ENCODE assay signal across 8 cellular contexts in genomic region chr14:92040431-92041040, GRCh38. TPM values are rescaled to one million over a fixed set of nuclear protein-coding genes. Genes with fewer than 3 reads are reported as not detected.
DNase-seq lines count a peak whose midpoint lies in the region; ATAC-seq and TF ChIP-seq lines count a peak whose summit lies in the region.

No MANE protein-coding gene starts in this region.

- peaks cover 4 to 43% of the 10 kb centered on the region in 2 experiments; a peak in 3 of 4 replicates for H3K79me1 ChIP-seq in IMR-90 (ENCODE audit: low read depth in 1 of 2, low read length in 2 of 2)

- peak overlapping the region; percentile 97 for H3K27ac Mint-ChIP-seq in dendritic cell treated with granulocyte-macrophage colony-stimulating factor and Interleukin-4, amounts not matched to agents 40 ng/mL and 50 ng/mL, for 4 days

- no peaks in the 10 kb centered on the region for H3K27me3 Mint-ChIP-seq in dendritic cell treated with granulocyte-macrophage colony-stimulating factor and Interleukin-4, amounts not matched to agents 40 ng/mL and 50 ng/mL, for 4 days

- H4K20me1 ChIP-seq in IMR-90 (ENCODE audit: insufficient read depth, low read length), result peaks cover 19% of the 10 kb centered on the region

- peak overlapping the region; percentile 99 for H2AFZ ChIP-seq in IMR-90 (replicated peaks; ENCODE audit: low read length, poor library complexity)

- H3K56ac ChIP-seq in IMR-90 (ENCODE audit: extremely low read depth, insufficient read depth, low read length), result peak overlapping the region; percentile 84

- ATAC-seq in GM18511 (IDR thresholded peaks at IDR 0.05; ENCODE audit: unreplicated experiment) (peak; percentile 22), IMR-90 (ENCODE audit: low read depth) (no peak), lower lobe of right lung (peak; percentile 57 to 62), HG02763 (IDR thresholded peaks at IDR 0.05; ENCODE audit: unreplicated experiment) (no peak)

- in situ Hi-C loops in IMR-90 (cut with MboI; ENCODE audit: low sequenced_read_pairs), result no loop called here

- peak overlapping the region; percentile 69 for H3K4ac ChIP-seq in IMR-90 (ENCODE audit: low read depth, low read length)

- H2AK5ac ChIP-seq in IMR-90 (ENCODE audit: low read depth, low read length), result peak overlapping the region; percentile 73

- H3K27ac ChIP-seq in IMR-90 (ENCODE audit: insufficient read depth, low read length), result peak overlapping the region; percentile 73
- H3K27ac ChIP-seq in SJCRH30, result peak overlapping the region; percentile 97
- H3K27ac ChIP-seq in lower lobe of right lung, result peak overlapping the region; percentile 99
- H3K27ac ChIP-seq in suprapubic skin, result peak overlapping the region; percentile 96

- H2BK5ac ChIP-seq in IMR-90 (ENCODE audit: low read depth, low read length, poor library complexity, severe bottlenecking), result peak overlapping the region; percentile 81

- DNase-seq in BJ (ENCODE audit: low read depth) (no peak), IMR-90 (peak; percentile 61), SJCRH30 (peak in 1 of 2 experiments; percentile 32), lower lobe of right lung (no peak), suprapubic skin (ENCODE audit: low spot score in 2 of 2) (no peak)

- peaks cover 3% of the 10 kb centered on the region; the same call in 1 of the 2 replicates for H3K9me1 ChIP-seq in IMR-90 (ENCODE audit: insufficient read depth, low read length)

- H3K9me3 Mint-ChIP-seq in dendritic cell treated with granulocyte-macrophage colony-stimulating factor and Interleukin-4, amounts not matched to agents 40 ng/mL and 50 ng/mL, for 4 days, result no peaks in the 10 kb centered on the region

- H3K9me3 ChIP-seq in IMR-90 (ENCODE audit: control insufficient read depth, insufficient read depth, low read length) (no peaks in the 10 kb centered on the region), SJCRH30 (replicated peaks) (no peaks in the 10 kb centered on the region), lower lobe of right lung (no peaks in the 10 kb centered on the region), suprapubic skin (no peaks in the 10 kb centered on the region)

- H2AK9ac ChIP-seq in IMR-90 (replicated peaks; ENCODE audit: low read depth, low read length, poor library complexity), result peak overlapping the region; percentile 95

- peak overlapping the region; percentile 93 for H3K14ac ChIP-seq in IMR-90 (replicated peaks; ENCODE audit: low read depth, low read length)

- no peak for TF ChIP-seq EP300 in suprapubic skin (IDR thresholded peaks at IDR 0.05)

- peak overlapping the region; percentile 88 to 93 for H4K8ac ChIP-seq in IMR-90 (ENCODE audit: low read depth in 2 of 2, low read length in 2 of 2)

- H3K36me3 ChIP-seq in BJ (ENCODE audit: control insufficient read depth, insufficient read depth, low read length) (no peaks in the 10 kb centered on the region; the same call in 1 of the 2 replicates), IMR-90 (ENCODE audit: control insufficient read depth, insufficient read depth, low read length) (peaks cover 2% of the 10 kb centered on the region; the same call in 1 of the 2 replicates), SJCRH30 (peaks cover 3% of the 10 kb centered on the region; the same call in 1 of the 2 replicates), lower lobe of right lung (peaks cover 5% of the 10 kb centered on the region), suprapubic skin (peaks cover 21% of the 10 kb centered on the region)

- peak overlapping the region; percentile 50; the same call in 1 of the 2 replicates for H3K18ac ChIP-seq in IMR-90 (ENCODE audit: low read depth, low read length)

- H3K4me3 ChIP-seq in BJ (ENCODE audit: low read depth, low read length) (peak overlapping the region; percentile 75), IMR-90 (ENCODE audit: insufficient read depth, low read depth, low read length) (peak overlapping the region; percentile 72), SJCRH30 (peak overlapping the region; percentile 75), lower lobe of right lung (peak overlapping the region; percentile 88), suprapubic skin (peak overlapping the region; percentile 88)

- TF ChIP-seq CTCF in BJ (IDR thresholded peaks at IDR 0.05; ENCODE audit: insufficient read depth, low read depth, low read length), result no peak
- no peak for TF ChIP-seq CTCF in IMR-90 (conservative IDR thresholded peaks at IDR 0.05; ENCODE audit: low read depth, low read length)
- TF ChIP-seq CTCF in lower lobe of right lung (IDR thresholded peaks at IDR 0.05), result no peak
- no peak for TF ChIP-seq CTCF in suprapubic skin (IDR thresholded peaks at IDR 0.05)

- H4K5ac ChIP-seq in IMR-90 (ENCODE audit: low read depth, low read length), result peak overlapping the region; percentile 88

- peaks cover 27% of the 10 kb centered on the region for H3K4me1 Mint-ChIP-seq in dendritic cell treated with granulocyte-macrophage colony-stimulating factor and Interleukin-4, amounts not matched to agents 40 ng/mL and 50 ng/mL, for 4 days (ENCODE audit: low read depth)

- H3K23ac ChIP-seq in IMR-90 (ENCODE audit: low read depth, low read length), result peak overlapping the region; percentile 91

- H3K4me2 ChIP-seq in IMR-90 (ENCODE audit: low read depth, low read length), result peak overlapping the region; percentile 98

- BruUV-seq in IMR-90 (replicated peaks; lab: Mats Ljungman, UMichigan), result no TSS peak

- H2BK120ac ChIP-seq in IMR-90 (ENCODE audit: low read depth, low read length), result peak overlapping the region; percentile 73

- H2BK20ac ChIP-seq in IMR-90 (ENCODE audit: low read depth, low read length), result no peak overlapping the region

- no peak for TF ChIP-seq POLR2A in IMR-90 (IDR thresholded peaks at IDR 0.05; ENCODE audit: low read depth, low read length)
- TF ChIP-seq POLR2A in suprapubic skin (IDR thresholded peaks at IDR 0.05), result no peak

- peak overlapping the region; percentile 73; the same call in 1 of the 2 replicates for H4K91ac ChIP-seq in IMR-90 (ENCODE audit: insufficient read depth, low read depth, low read length)

- WGBS in IMR-90 (ENCODE audit: extremely low coverage in 2 of 2, insufficient read length in 1 of 2), 2 experiments, result 0% methylated on average over 4 of the region's 13 CpGs; no CpG with 5 or more reads in 1 of the 2 experiments
- under 1% methylated on average over 13 of the region's 13 CpGs for WGBS in suprapubic skin

- dilution Hi-C loops in IMR-90 (cut with HindIII; ENCODE audit: low sequenced_read_pairs, unreplicated experiment), result no loop called here

- no peak for TF ChIP-seq RAD21 in IMR-90 (IDR thresholded peaks at IDR 0.05; ENCODE audit: low read length)

- intact Hi-C loops in IMR-90 (cut with micrococcal nuclease) (loop anchor here (2.0 kb wide), 1 partner anchor 66 kb away; the partner anchor contains the start of gene ATXN3), lower lobe of right lung (cut with DNase I) (no loop called here)
- intact Hi-C loops in dendritic cell treated with granulocyte-macrophage colony-stimulating factor and Interleukin-4, amounts not matched to agents 40 ng/mL and 50 ng/mL, for 4 days (cut with micrococcal nuclease), result loop anchor here (1.0 kb wide), 1 partner anchor 65 kb away; no protein-coding TSS in a partner anchor

- H3K4me3 Mint-ChIP-seq in dendritic cell treated with granulocyte-macrophage colony-stimulating factor and Interleukin-4, amounts not matched to agents 40 ng/mL and 50 ng/mL, for 4 days, result peak overlapping the region; percentile 91

- H3K4me1 ChIP-seq in IMR-90 (ENCODE audit: control insufficient read depth, insufficient read depth, low read length) (peaks cover 7% of the 10 kb centered on the region), SJCRH30 (no peaks in the 10 kb centered on the region; the same call in 1 of the 2 replicates), lower lobe of right lung (peaks cover 41% of the 10 kb centered on the region), suprapubic skin (peaks cover 35% of the 10 kb centered on the region)

- CTCF ChIA-PET in BJ (lab: Yijun Ruan, JAX), result interaction anchor here (0.7 to 1.5 kb wide), 2 partner anchors 66 to 294 kb away, joined by 3 to 6 read pairs; partner anchors contain the start of gene ATXN3
- CTCF ChIA-PET in IMR-90 (lab: Yijun Ruan, JAX), result interaction anchor here (0.6 to 0.8 kb wide), 2 partner anchors 44 to 432 kb away, joined by 3 read pairs; no protein-coding TSS in a partner anchor

- H3K27me3 ChIP-seq in BJ (ENCODE audit: control insufficient read depth, insufficient read depth, low read length), result no peaks in the 10 kb centered on the region
- no peaks in the 10 kb centered on the region for H3K27me3 ChIP-seq in IMR-90 (ENCODE audit: control insufficient read depth, insufficient read depth, low read length)
- no peaks in the 10 kb centered on the region for H3K27me3 ChIP-seq in SJCRH30
- H3K27me3 ChIP-seq in lower lobe of right lung (ENCODE audit: low read depth), result no peaks in the 10 kb centered on the region
- no peaks in the 10 kb centered on the region for H3K27me3 ChIP-seq in suprapubic skin

- peaks cover 23% of the 10 kb centered on the region for H3K36me3 Mint-ChIP-seq in dendritic cell treated with granulocyte-macrophage colony-stimulating factor and Interleukin-4, amounts not matched to agents 40 ng/mL and 50 ng/mL, for 4 days (ENCODE audit: low read depth)

- no peak overlapping the region; the same call in 2 of the 3 replicates for H2BK15ac ChIP-seq in IMR-90 (ENCODE audit: low read depth, low read length)

- peak overlapping the region; percentile 72 for H3K9ac ChIP-seq in IMR-90 (ENCODE audit: low read depth, low read length)

- POLR2A ChIA-PET in BJ (lab: Charles Lee), result interaction anchor here (0.5 to 1.6 kb wide), 5 partner anchors 34 to 1154 kb away, joined by 3 to 13 read pairs (median 6); partner anchors contain the start of gene ATXN3
- POLR2A ChIA-PET in IMR-90 (lab: Charles Lee; ENCODE audit: unreplicated experiment), result interaction anchor here (0.5 to 0.6 kb wide), 2 partner anchors 23 to 52 kb away, joined by 5 to 6 read pairs; no protein-coding TSS in a partner anchor

TF ChIP-seq in IMR-90, 13 proteins besides CTCF, POLR2A, EP300 and RAD21:
- TF ChIP-seq USF2 (IDR thresholded peaks at IDR 0.05; ENCODE audit: low read depth, low read length), result peak; percentile 50
- TF ChIP-seq MAZ (IDR thresholded peaks at IDR 0.05; ENCODE audit: borderline replicate concordance, low read depth, low read length), result no peak

RNA-seq across cellular contexts. Expression of gene TRIP11, which starts 0.7 kb away (rescaled TPM):
- polyA plus RNA-seq in BJ (2011; rRNA removed), result 14.7 and 20.2 TPM in 2 replicates
- polyA minus RNA-seq in BJ (2011; rRNA and poly(A)+ RNA removed), result 44.9 and 50.0 TPM in 2 replicates
- total RNA-seq in IMR-90 (2012; rRNA removed), result 53.0 and 83.5 TPM in 2 replicates
- 6.8 and 7.5 TPM in 2 replicates for polyA plus RNA-seq in IMR-90 (2012; rRNA removed)
- 2.0 TPM in 2 replicates for polyA plus RNA-seq in IMR-90 (2012; cell fraction: cytosol; rRNA removed)
- 0.98 and 5.6 TPM in 2 replicates for polyA plus RNA-seq in IMR-90 (2012; cell fraction: nucleus; rRNA removed; ENCODE audit: low replicate concordance)
- 15.7 and 18.8 TPM in 2 replicates for total RNA-seq in SJCRH30 (2014; rRNA removed; shearing (Covaris generic))
- total RNA-seq in lower lobe of right lung, result 62.6 TPM
- total RNA-seq in suprapubic skin, result 10 to 100 TPM; 23.3 to 59.1 (median 36.9) TPM

Comparison
In these comparisons a context has a peak if more than half of its experiments do, and no peak if none do; other contexts are left out.
1. ATAC-seq: peak in GM18511 (single experiment) and lower lobe of right lung (2 of 2); none in IMR-90 (single experiment) and HG02763 (single experiment).
2. Peak in every context shown above with its lines, with median percentiles within 50 percentile points of each other: H3K4me3 ChIP-seq and H3K27ac ChIP-seq.